1 cellular context compared by ENCODE assay signal in the genomic region with DNA sequence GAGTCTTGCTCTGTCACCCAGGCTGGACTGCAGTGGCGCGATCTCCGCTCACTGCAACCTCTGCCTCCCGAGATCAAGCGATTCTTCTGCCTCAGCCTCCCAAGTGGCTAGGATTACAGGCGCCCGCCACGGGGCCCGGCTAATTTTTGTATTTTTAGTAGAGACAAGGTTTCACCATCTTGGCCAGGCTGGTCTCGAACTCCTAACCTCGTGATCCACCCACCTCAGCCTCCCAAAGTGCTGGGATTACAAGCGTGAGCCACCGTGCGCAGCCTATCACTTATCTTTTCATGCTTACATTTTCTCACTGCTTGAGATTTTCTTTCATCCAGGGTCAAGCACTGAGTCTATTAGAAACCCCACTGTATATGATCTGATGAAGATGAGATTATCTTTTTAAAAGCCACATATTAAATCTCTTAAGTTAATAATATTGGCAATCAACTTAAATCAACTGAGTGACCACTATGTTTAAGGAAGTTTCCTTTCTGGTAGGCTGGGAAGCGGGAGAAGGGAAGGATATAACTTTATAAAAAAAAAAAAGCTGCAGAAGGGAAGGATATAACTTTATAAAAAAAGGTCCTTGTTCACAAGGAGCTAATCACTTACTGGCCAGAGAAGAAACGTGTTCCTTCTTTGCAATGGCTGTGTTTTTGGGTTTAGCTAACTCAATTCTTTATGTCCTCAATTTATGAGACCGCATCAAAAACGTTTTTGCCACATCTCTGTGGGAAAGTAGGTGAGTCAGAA.
TF ChIP-seq lines count a peak whose summit lies in the region.

No MANE protein-coding gene starts in this region.

TF ChIP-seq in GM12878, 131 proteins besides CTCF, POLR2A, EP300 and RAD21 (continued from another document):
- TF ChIP-seq, protein P1, sequence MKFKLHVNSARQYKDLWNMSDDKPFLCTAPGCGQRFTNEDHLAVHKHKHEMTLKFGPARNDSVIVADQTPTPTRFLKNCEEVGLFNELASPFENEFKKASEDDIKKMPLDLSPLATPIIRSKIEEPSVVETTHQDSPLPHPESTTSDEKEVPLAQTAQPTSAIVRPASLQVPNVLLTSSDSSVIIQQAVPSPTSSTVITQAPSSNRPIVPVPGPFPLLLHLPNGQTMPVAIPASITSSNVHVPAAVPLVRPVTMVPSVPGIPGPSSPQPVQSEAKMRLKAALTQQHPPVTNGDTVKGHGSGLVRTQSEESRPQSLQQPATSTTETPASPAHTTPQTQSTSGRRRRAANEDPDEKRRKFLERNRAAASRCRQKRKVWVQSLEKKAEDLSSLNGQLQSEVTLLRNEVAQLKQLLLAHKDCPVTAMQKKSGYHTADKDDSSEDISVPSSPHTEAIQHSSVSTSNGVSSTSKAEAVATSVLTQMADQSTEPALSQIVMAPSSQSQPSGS (IDR thresholded peaks at IDR 0.05; ENCODE audit: low read length), result no peak
- TF ChIP-seq NFXL1 (IDR thresholded peaks at IDR 0.05; ENCODE audit: borderline replicate concordance) (no peak), ZNF274 (IDR thresholded peaks at IDR 0.05; ENCODE audit: insufficient read depth, insufficient read length) (no peak), MXI1 (IDR thresholded peaks at IDR 0.05; ENCODE audit: low read depth, low read length) (no peak), IKZF1 (conservative IDR thresholded peaks at IDR 0.05) (no peak), KDM1A (IDR thresholded peaks at IDR 0.05; ENCODE audit: borderline replicate concordance) (no peak), SMAD1 (IDR thresholded peaks at IDR 0.05; ENCODE audit: low read depth, partially characterized antibody) (no peak)
- TF ChIP-seq, protein P2, sequence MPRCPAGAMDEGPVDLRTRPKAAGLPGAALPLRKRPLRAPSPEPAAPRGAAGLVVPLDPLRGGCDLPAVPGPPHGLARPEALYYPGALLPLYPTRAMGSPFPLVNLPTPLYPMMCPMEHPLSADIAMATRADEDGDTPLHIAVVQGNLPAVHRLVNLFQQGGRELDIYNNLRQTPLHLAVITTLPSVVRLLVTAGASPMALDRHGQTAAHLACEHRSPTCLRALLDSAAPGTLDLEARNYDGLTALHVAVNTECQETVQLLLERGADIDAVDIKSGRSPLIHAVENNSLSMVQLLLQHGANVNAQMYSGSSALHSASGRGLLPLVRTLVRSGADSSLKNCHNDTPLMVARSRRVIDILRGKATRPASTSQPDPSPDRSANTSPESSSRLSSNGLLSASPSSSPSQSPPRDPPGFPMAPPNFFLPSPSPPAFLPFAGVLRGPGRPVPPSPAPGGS (IDR thresholded peaks at IDR 0.05; ENCODE audit: borderline replicate concordance, insufficient read depth, low read depth, low read length, poor library complexity, severe bottlenecking), result no peak
